Comparison of ENCODE assay signal across 8 cellular contexts in the genomic region with DNA sequence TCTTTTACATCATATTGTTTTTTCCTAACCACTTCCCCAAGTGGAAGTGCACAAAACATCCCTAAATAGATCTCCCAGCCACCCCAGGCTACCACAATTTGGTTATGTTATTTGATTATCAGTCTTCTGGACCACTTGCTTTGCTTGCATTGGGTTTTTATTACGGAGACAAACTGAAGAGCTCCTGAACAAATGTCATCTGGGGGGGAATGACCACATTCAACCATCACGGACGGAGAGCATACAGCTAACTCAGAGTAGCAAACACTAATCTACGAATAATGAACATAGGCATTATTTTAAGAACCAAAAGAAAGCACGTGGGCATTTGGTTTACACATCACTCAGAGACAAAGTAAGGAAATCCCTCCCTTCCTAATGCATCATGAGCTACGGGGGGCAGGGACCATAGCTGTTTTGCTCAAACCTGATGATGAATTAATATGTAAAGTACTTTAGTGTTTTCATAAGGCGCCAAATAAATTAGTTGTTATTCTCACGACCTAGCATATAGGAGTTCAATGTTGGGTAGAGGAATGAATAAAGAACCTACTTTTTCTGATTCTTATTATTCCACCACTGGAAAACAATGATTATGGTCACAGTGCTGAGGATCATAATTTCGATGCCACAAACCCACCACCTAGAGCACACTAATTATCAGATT. TPM values are rescaled to one million over a fixed set of nuclear protein-coding genes. Genes with fewer than 3 reads are reported as not detected.
A peak's percentile ranks its signal among the peaks of the same experiment; 100 is the strongest.
DNase-seq lines count a peak whose midpoint lies in the region; ATAC-seq and TF ChIP-seq lines count a peak whose summit lies in the region.

No MANE protein-coding gene starts in this region.

- no peak for ATAC-seq in GM18511 (IDR thresholded peaks at IDR 0.05; ENCODE audit: unreplicated experiment)
- no peak for ATAC-seq in HG03457 (IDR thresholded peaks at IDR 0.05; ENCODE audit: unreplicated experiment)

- H3K4me1 ChIP-seq in left ventricle myocardium inferior = peaks cover 57% of the 10 kb centered on the region

- no peaks in the 10 kb centered on the region for H3K9me3 Mint-ChIP-seq in activated naive CD4-positive, alpha-beta T cell treated with anti-CD3 and anti-CD28 coated beads, Interleukin-2, amount 10 ng/mL, durations not matched to agents 7 days and 5 days

- DNase-seq in CD1c-positive myeloid dendritic cell (ENCODE audit: extremely low spot score) (peak; percentile 49), HL-60 (ENCODE audit: low read depth in 1 of 2, low spot score in 1 of 2) (no peak), left ventricle myocardium inferior (no peak), skeletal muscle cell (ENCODE audit: low read depth) (no peak), D341Med (ENCODE audit: low spot score) (no peak)
- peak; percentile 32 for DNase-seq in activated naive CD4-positive, alpha-beta T cell treated with anti-CD3 and anti-CD28 coated beads, Interleukin-2, amount 10 ng/mL, durations not matched to agents 7 days and 5 days

- CTCF ChIA-PET in activated naive CD4-positive, alpha-beta T cell treated with anti-CD3 and anti-CD28 coated beads, Interleukin-2, amount 10 ng/mL, durations not matched to agents 7 days and 5 days (lab: Charles Lee) = interaction anchor here (0.8 to 2.1 kb wide), 5 partner anchors 12 to 284 kb away, joined by 3 to 12 read pairs (median 4); no protein-coding TSS in a partner anchor

- H3K36me3 ChIP-seq in left ventricle myocardium inferior = no peaks in the 10 kb centered on the region

- peak overlapping the region; percentile 27 for H3K27ac ChIP-seq in HL-60 (replicated peaks)
- peak overlapping the region; percentile 95 for H3K27ac ChIP-seq in left ventricle myocardium inferior (replicated peaks)

- intact Hi-C loops in left ventricle myocardium inferior (cut with micrococcal nuclease) = no loop called here

- H3K27me3 ChIP-seq in HL-60 (ENCODE audit: insufficient read depth, poor library complexity, severe bottlenecking) (no peaks in the 10 kb centered on the region), left ventricle myocardium inferior (ENCODE audit: low read depth) (no peaks in the 10 kb centered on the region)

- peaks cover 11% of the 10 kb centered on the region for H3K36me3 Mint-ChIP-seq in activated naive CD4-positive, alpha-beta T cell treated with anti-CD3 and anti-CD28 coated beads, Interleukin-2, amount 10 ng/mL, durations not matched to agents 7 days and 5 days

- peak overlapping the region; percentile 91 for H3K27ac Mint-ChIP-seq in activated naive CD4-positive, alpha-beta T cell treated with anti-CD3 and anti-CD28 coated beads, Interleukin-2, amount 10 ng/mL, durations not matched to agents 7 days and 5 days

- no peaks in the 10 kb centered on the region for H3K9me3 ChIP-seq in left ventricle myocardium inferior (replicated peaks)

- H3K4me3 Mint-ChIP-seq in activated naive CD4-positive, alpha-beta T cell treated with anti-CD3 and anti-CD28 coated beads, Interleukin-2, amount 10 ng/mL, durations not matched to agents 7 days and 5 days = peak overlapping the region; percentile 86

- H3K27me3 Mint-ChIP-seq in activated naive CD4-positive, alpha-beta T cell treated with anti-CD3 and anti-CD28 coated beads, Interleukin-2, amount 10 ng/mL, durations not matched to agents 7 days and 5 days = no peaks in the 10 kb centered on the region

- H3K4me3 ChIP-seq in HL-60 (replicated peaks; ENCODE audit: insufficient read depth, low read length) = peak overlapping the region; percentile 72
- H3K4me3 ChIP-seq in left ventricle myocardium inferior = peak overlapping the region; percentile 88
- peak overlapping the region; percentile 66 for H3K4me3 ChIP-seq in skeletal muscle cell (ENCODE audit: low read depth, low read length)

- peaks cover 51% of the 10 kb centered on the region for H3K4me1 Mint-ChIP-seq in activated naive CD4-positive, alpha-beta T cell treated with anti-CD3 and anti-CD28 coated beads, Interleukin-2, amount 10 ng/mL, durations not matched to agents 7 days and 5 days

- no peak for TF ChIP-seq CTCF in HL-60 (IDR thresholded peaks at IDR 0.05; ENCODE audit: insufficient read depth, low read length)
- TF ChIP-seq CTCF in left ventricle myocardium inferior (IDR thresholded peaks at IDR 0.05; ENCODE audit: borderline replicate concordance) = no peak

RNA-seq across cellular contexts. Expression of a gene that starts 11.6 kb away (rescaled TPM):
- total RNA-seq in left ventricle myocardium inferior = not detected

RNA-seq across cellular contexts. Expression of a gene that starts 18.2 kb away (rescaled TPM):
- total RNA-seq in left ventricle myocardium inferior = 11.2 TPM

Comparison
In these comparisons a context has a peak if more than half of its experiments do, and no peak if none do; other contexts are left out.
1. DNase-seq: peak in CD1c-positive myeloid dendritic cell (single experiment) and activated naive CD4-positive, alpha-beta T cell treated with anti-CD3 and anti-CD28 coated beads, Interleukin-2, amount 10 ng/mL, durations not matched to agents 7 days and 5 days (single experiment); none in HL-60 (0 of 2), left ventricle myocardium inferior (single experiment), skeletal muscle cell (single experiment) and D341Med (single experiment).
2. Peak in every context shown above with its lines, with median percentiles within 50 percentile points of each other: H3K4me3 ChIP-seq.